ENCODE assay signal across 8 cellular contexts in the genomic region with DNA sequence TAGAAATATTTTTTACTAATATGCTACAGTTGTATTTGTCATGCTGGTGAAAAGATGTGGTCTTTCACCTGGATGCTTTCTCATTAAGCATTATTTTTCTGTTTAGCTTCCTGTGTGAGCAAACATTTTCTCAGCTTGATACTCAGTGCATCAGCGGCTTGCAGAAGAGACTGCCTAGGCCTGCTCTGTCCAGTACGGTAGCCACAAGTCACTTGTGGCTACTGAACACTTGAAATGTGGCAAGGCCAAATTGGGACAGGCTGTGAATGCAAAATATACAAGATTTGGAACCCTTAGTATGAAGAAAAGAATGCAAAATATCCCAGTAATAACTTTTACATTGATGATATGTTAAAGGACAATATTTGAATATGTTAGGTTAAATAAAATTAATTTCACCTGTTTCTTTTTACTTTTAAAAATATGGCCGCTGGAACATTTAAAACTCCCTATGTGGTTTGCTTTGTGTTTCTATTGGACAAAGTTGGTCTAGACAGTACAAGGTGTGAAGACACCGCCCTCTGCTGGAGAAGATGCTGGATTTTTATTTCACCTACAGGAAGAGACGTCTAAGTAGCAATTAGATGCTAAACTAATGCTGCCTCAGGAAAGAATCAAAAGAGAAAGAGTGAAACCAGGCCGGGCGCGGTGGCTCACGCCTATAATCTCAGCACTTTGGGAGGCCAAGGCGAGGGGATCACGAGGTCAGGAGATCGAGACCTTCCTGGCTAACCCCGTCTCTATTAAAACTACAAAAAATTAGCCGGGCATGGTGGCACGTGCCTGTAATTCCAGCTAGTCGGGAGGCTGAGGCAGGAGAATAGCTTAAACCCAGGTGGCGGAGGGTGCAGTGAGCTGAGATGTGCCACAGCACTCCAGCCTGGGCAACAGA. TPM values are rescaled to one million over a fixed set of nuclear protein-coding genes. Genes with fewer than 3 reads are reported as not detected.
DNase-seq lines count a peak whose midpoint lies in the region; ATAC-seq and TF ChIP-seq lines count a peak whose summit lies in the region.

No MANE protein-coding gene starts in this region.

- no peaks in the 10 kb centered on the region for H3K9me3 ChIP-seq in thoracic aorta

- peak; percentile 84 for DNase-seq in LHCN-M2 (ENCODE audit: low read depth)
- DNase-seq in RPMI7951 (ENCODE audit: low read depth): peak; percentile 80
- DNase-seq in activated T-helper 1 cell treated with Interleukin-2 at 50 U/mL for 16 hours (ENCODE audit: low read depth): peak; percentile 58
- peak; percentile 85 for DNase-seq in fibroblast of the conjunctiva (ENCODE audit: low read depth)
- DNase-seq in nucleus accumbens (lab: John Stamatoyannopoulos, UW): peak in 33 of 56 donors; percentile 1 to 79 (median 18)
- peak; percentile 81 for DNase-seq in thoracic aorta (ENCODE audit: low spot score)

- peak; percentile 53; the same call in 1 of the 2 replicates for TF ChIP-seq CTCF in GM12874 (IDR thresholded peaks at IDR 0.05; ENCODE audit: insufficient read depth, low read depth, low read length)
- peak; percentile 82 for TF ChIP-seq CTCF in thoracic aorta (IDR thresholded peaks at IDR 0.05)

- ATAC-seq in thoracic aorta (ENCODE audit: insufficient number of reproducible peaks, low FRiP score, low read depth) (peak; percentile 85), HG02973 (IDR thresholded peaks at IDR 0.05; ENCODE audit: unreplicated experiment) (no peak)

- peaks cover 2% of the 10 kb centered on the region for H3K36me3 ChIP-seq in thoracic aorta

- H3K4me3 ChIP-seq in thoracic aorta: peak overlapping the region; percentile 39

- H3K4me1 ChIP-seq in thoracic aorta (ENCODE audit: control insufficient read depth in 1 of 2, low read depth in 2 of 2): peaks cover 0 to 26% of the 10 kb centered on the region in 2 donors

- no peak overlapping the region for H3K27ac ChIP-seq in thoracic aorta

- no peaks in the 10 kb centered on the region for H3K27me3 ChIP-seq in thoracic aorta (replicated peaks; ENCODE audit: insufficient read depth)

RNA-seq across cellular contexts. Expression of a gene that starts 5.3 kb away (rescaled TPM):
- total RNA-seq in LHCN-M2 (2014; rRNA removed) (409 and 438 TPM in 2 replicates), thoracic aorta (100 to 1,000 TPM; 200 to 227 TPM)
- polyA plus RNA-seq in LHCN-M2 (2012): 433 TPM
- total RNA-seq in RPMI7951 (2014; rRNA removed; shearing (Covaris generic)): 333 and 345 TPM in 2 replicates

RNA-seq across cellular contexts. Expression of a gene that starts 30.8 kb away (rescaled TPM):
- 31.2 and 54.3 TPM in 2 replicates for total RNA-seq in LHCN-M2 (2014; rRNA removed)
- polyA plus RNA-seq in LHCN-M2 (2012): 31.9 TPM
- 38.5 and 46.7 TPM in 2 replicates for total RNA-seq in RPMI7951 (2014; rRNA removed; shearing (Covaris generic))
- 10 to 100 TPM; 29.5 to 46.3 TPM for total RNA-seq in thoracic aorta

Comparison
In these comparisons a context has a peak if more than half of its experiments do, and no peak if none do; other contexts are left out.
1. DNase-seq: peak in every context shown above with its lines; median percentile 85 in fibroblast of the conjunctiva; 84 in LHCN-M2; 81 in thoracic aorta; 80 in RPMI7951; 58 in activated T-helper 1 cell treated with Interleukin-2 at 50 U/mL for 16 hours; 18 in nucleus accumbens.